In the genomic region with DNA sequence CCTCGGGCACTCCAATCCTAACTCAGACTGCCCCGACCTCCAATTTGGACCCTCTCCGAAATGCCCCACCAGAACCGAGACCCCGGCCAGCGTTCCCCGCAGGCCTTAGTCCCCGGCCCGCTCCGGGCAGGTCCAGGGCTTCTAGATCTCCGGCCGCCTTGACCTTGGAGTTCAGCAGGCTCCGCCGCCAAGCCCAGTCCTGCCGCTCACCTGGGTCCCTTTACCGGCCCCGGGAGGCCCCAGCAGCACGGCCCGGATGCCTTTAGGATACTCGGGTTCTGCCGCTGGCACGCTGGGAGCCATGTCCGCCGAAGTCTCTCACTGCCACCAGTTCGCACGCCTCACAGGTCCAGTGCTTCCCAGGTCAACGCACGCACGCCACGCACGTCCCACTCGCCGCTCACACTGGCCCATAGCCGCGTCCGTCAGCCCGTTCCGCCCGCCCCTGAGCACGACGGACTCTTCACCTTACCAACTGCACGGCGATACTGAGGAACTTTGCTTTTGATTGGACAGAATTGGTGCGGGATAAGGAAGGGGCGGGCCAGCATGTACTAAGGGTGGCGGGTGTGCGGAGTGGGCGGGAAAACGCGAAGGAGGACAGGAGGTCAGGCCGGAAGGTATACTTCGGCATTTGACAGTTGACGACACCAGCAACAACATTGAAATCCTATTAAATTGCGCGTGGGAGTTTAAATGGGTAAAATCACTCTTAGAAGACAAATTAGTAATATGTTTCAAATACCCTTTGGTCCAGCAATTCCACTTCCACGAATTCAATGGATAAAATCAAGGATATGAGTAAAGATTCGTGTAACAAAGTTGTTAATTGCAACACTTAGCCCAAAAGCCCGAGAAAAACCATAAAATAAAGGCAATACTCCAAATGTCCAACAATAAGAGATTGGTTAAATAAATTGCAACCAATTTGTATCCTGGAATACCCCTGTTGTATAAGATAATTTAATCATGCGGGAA, we compare ENCODE assay signal across 8 cellular contexts. TPM values are rescaled to one million over a fixed set of nuclear protein-coding genes. Genes with fewer than 3 reads are reported as not detected.
A peak's percentile ranks its signal among the peaks of the same experiment; 100 is the strongest.
DNase-seq lines count a peak whose midpoint lies in the region; ATAC-seq and TF ChIP-seq lines count a peak whose summit lies in the region.

A gene (minus strand): TSS at position 358 of the 978 bp plus-strand sequence. CDS start 55 bp downstream, at position 303.

- H3K36me3 ChIP-seq in upper lobe of right lung: no peaks in the 10 kb centered on the region

- H3K9me3 Mint-ChIP-seq in T-helper 1 cell treated with Interleukin-12 subunit alpha and Interleukin-12 subunit beta and Interleukin-4 antibody, amounts not matched to agents 30 μg/mL and 1 μg/mL, for 36 hours: no peaks in the 10 kb centered on the region

- TF ChIP-seq CTCF in GM13977 (IDR thresholded peaks at IDR 0.05; ENCODE audit: extremely low read depth, insufficient read depth, missing control alignments) (no peak), upper lobe of right lung (IDR thresholded peaks at IDR 0.05) (no peak)

- H3K4me1 ChIP-seq in upper lobe of right lung: peaks cover 28% of the 10 kb centered on the region

- peak; percentile 99 for ATAC-seq in HG02884 (IDR thresholded peaks at IDR 0.05; ENCODE audit: unreplicated experiment)
- ATAC-seq in left cardiac atrium: peak; percentile 99 to 100
- ATAC-seq in upper lobe of right lung: peak; percentile 100

- H3K9me3 ChIP-seq in upper lobe of right lung: no peaks in the 10 kb centered on the region

- H3K4me3 Mint-ChIP-seq in T-helper 1 cell treated with Interleukin-12 subunit alpha and Interleukin-12 subunit beta and Interleukin-4 antibody, amounts not matched to agents 30 μg/mL and 1 μg/mL, for 36 hours: peak within 1 kb of the TSS; percentile 98

- H3K36me3 Mint-ChIP-seq in T-helper 1 cell treated with Interleukin-12 subunit alpha and Interleukin-12 subunit beta and Interleukin-4 antibody, amounts not matched to agents 30 μg/mL and 1 μg/mL, for 36 hours (ENCODE audit: low read depth): peaks cover 17% of the 10 kb centered on the region

- H3K27me3 ChIP-seq in upper lobe of right lung: no peaks in the 10 kb centered on the region

- DNase-seq in GM13977 (ENCODE audit: low spot score) (peak; percentile 96), NCI-H1694 (lab: John Stamatoyannopoulos, UW) (peak; percentile 87), amniotic stem cell (lab: John Stamatoyannopoulos, UW) (peak; percentile 95), left cardiac atrium (peak; percentile 97), posterior vena cava (ENCODE audit: low spot score) (peak; percentile 99), upper lobe of right lung (peak; percentile 98)

- peak within 1 kb of the TSS; percentile 88 for H3K27ac Mint-ChIP-seq in T-helper 1 cell treated with Interleukin-12 subunit alpha and Interleukin-12 subunit beta and Interleukin-4 antibody, amounts not matched to agents 30 μg/mL and 1 μg/mL, for 36 hours

- H3K4me3 ChIP-seq in upper lobe of right lung: peak within 1 kb of the TSS; percentile 72

- H3K27ac ChIP-seq in upper lobe of right lung: peak within 1 kb of the TSS; percentile 75

- intact Hi-C loops in left cardiac atrium (cut with DNase I) (no loop called here), posterior vena cava (cut with DNase I) (no loop called here), upper lobe of right lung (cut with DNase I) (no loop called here)

- H3K4me1 Mint-ChIP-seq in T-helper 1 cell treated with Interleukin-12 subunit alpha and Interleukin-12 subunit beta and Interleukin-4 antibody, amounts not matched to agents 30 μg/mL and 1 μg/mL, for 36 hours (ENCODE audit: low read depth): peaks cover 46% of the 10 kb centered on the region

- H3K27me3 Mint-ChIP-seq in T-helper 1 cell treated with Interleukin-12 subunit alpha and Interleukin-12 subunit beta and Interleukin-4 antibody, amounts not matched to agents 30 μg/mL and 1 μg/mL, for 36 hours (ENCODE audit: low read depth): no peaks in the 10 kb centered on the region

- in situ Hi-C loops in GM13977 (cut with MboI; ENCODE audit: low pct_unique_long_range_greater_than_20kb, low sequenced_read_pairs, unreplicated experiment): no loop called here

RNA-seq across cellular contexts. Expression of the gene that starts here (rescaled TPM):
- 100 to 1,000 TPM; 121 to 142 TPM for total RNA-seq in left cardiac atrium
- 10 to 100 TPM; 82.4 to 83.9 TPM for total RNA-seq in posterior vena cava
- 106 TPM for total RNA-seq in upper lobe of right lung

Comparison
In these comparisons a context has a peak if more than half of its experiments do, and no peak if none do; other contexts are left out.
1. Peak in every context shown above with its lines: DNase-seq, ATAC-seq, H3K4me3 ChIP-seq and H3K27ac ChIP-seq.